Comparison of ENCODE assay signal across 15 cellular contexts in the genomic region with DNA sequence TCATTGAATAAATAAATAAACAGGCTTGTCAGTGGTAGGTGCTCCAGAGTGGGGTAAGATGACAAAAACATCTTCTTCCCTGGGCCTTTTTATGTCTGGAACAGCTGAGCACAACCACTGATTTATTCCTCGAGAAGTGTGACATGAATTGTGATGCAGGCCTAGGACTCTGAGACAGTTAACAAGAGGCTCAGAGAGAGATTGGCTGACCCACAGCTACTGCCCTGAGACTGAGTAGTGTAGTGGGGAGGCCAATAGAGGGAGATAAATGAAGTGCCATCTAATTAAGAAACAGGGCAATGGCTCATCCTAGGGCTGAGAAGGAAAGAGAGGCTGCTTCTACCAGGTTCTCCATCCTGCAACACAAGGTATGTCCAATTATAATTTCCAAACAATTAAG.
A peak's percentile ranks its signal among the peaks of the same experiment; 100 is the strongest.
DNase-seq lines count a peak whose midpoint lies in the region; TF ChIP-seq lines count a peak whose summit lies in the region.
"Had no signal": no experiment of that assay in that cellular context is flagged by ENCODE, and none has a peak within 500 bp of the region (broad histone marks: within the 10 kb centered on the region; RNA-seq: fewer than 3 reads in every experiment).

No MANE protein-coding gene starts in this region.

- no peak overlapping the region for H3K4me3 ChIP-seq in H7 (ENCODE audit: insufficient read depth, low read depth, low read length)
- H3K4me3 ChIP-seq in smooth muscle cell = no peak overlapping the region
- H3K4me3 ChIP-seq: HAP-1 had no signal

- TF ChIP-seq CTCF in smooth muscle cell (IDR thresholded peaks at IDR 0.05; ENCODE audit: borderline replicate concordance, insufficient read depth, poor library complexity, severe bottlenecking) = no peak

- peaks cover 4% of the 10 kb centered on the region for H3K4me1 ChIP-seq in smooth muscle cell (ENCODE audit: low read depth)
- H3K4me1 ChIP-seq: BE2C, HAP-1 had no signal

- peak overlapping the region; percentile 9 for H3K27ac ChIP-seq in smooth muscle cell (ENCODE audit: low read depth)
- H3K27ac ChIP-seq: C4-2B had no signal

- H3K36me3 ChIP-seq in H7 (replicated peaks; ENCODE audit: control insufficient read depth, insufficient read depth, low read length) (no peaks in the 10 kb centered on the region), smooth muscle cell (ENCODE audit: low read depth) (no peaks in the 10 kb centered on the region)
- H3K36me3 ChIP-seq: BE2C, HAP-1 had no signal

- no peaks in the 10 kb centered on the region for H4K20me1 ChIP-seq in smooth muscle cell (ENCODE audit: low read depth)

- H3K79me2 ChIP-seq in smooth muscle cell (ENCODE audit: low read depth) = no peaks in the 10 kb centered on the region

- DNase-seq in H7 = peak; percentile 14
- peak; percentile 10 for DNase-seq in left kidney (ENCODE audit: low read depth, low spot score)
- peak; percentile 16 for DNase-seq in midbrain (lab: John Stamatoyannopoulos, UW)
- no peak for DNase-seq in smooth muscle cell (lab: John Stamatoyannopoulos, UW; ENCODE audit: unreplicated experiment)
- DNase-seq in A172 (ENCODE audit: low spot score) = no peak
- no peak for DNase-seq in T1000 (lab: John Stamatoyannopoulos, UW)
- DNase-seq in NCI-H1930 (lab: John Stamatoyannopoulos, UW) = no peak
- DNase-seq in ureter (ENCODE audit: low spot score) = no peak
- DNase-seq: BE2C; CD4-positive, alpha-beta memory T cell; DMS79; EL; GOT3 had no signal

- no peaks in the 10 kb centered on the region for H3K9me3 ChIP-seq in smooth muscle cell (replicated peaks; ENCODE audit: low read depth)
- H3K9me3 ChIP-seq: BE2C, HAP-1 had no signal

- 74% methylated on average over 1 of the region's 1 CpG for WGBS in smooth muscle cell (ENCODE audit: low lambda C conversion rate)

- H2AFZ ChIP-seq in smooth muscle cell (ENCODE audit: low read depth) = no peak overlapping the region

- H3K9ac ChIP-seq in smooth muscle cell (ENCODE audit: low read depth) = no peak overlapping the region

- H3K27me3 ChIP-seq in H7 (ENCODE audit: control insufficient read depth, insufficient read depth, low read length) (no peaks in the 10 kb centered on the region), smooth muscle cell (ENCODE audit: low read depth) (no peaks in the 10 kb centered on the region)
- H3K27me3 ChIP-seq: BE2C had no signal

- H3F3A ChIP-seq in smooth muscle cell (ENCODE audit: low read depth) = peaks cover 11% of the 10 kb centered on the region

- H3K4me2 ChIP-seq in smooth muscle cell = no peak overlapping the region

Comparison
In these comparisons a context has a peak if more than half of its experiments do, and no peak if none do; other contexts are left out.
1. DNase-seq: peak in H7 (single experiment), left kidney (single experiment) and midbrain (single experiment); none in smooth muscle cell (single experiment), A172 (single experiment), T1000 (single experiment), NCI-H1930 (0 of 2) and ureter (single experiment).